ENCODE assay signal across 1 cellular context in the genomic region with DNA sequence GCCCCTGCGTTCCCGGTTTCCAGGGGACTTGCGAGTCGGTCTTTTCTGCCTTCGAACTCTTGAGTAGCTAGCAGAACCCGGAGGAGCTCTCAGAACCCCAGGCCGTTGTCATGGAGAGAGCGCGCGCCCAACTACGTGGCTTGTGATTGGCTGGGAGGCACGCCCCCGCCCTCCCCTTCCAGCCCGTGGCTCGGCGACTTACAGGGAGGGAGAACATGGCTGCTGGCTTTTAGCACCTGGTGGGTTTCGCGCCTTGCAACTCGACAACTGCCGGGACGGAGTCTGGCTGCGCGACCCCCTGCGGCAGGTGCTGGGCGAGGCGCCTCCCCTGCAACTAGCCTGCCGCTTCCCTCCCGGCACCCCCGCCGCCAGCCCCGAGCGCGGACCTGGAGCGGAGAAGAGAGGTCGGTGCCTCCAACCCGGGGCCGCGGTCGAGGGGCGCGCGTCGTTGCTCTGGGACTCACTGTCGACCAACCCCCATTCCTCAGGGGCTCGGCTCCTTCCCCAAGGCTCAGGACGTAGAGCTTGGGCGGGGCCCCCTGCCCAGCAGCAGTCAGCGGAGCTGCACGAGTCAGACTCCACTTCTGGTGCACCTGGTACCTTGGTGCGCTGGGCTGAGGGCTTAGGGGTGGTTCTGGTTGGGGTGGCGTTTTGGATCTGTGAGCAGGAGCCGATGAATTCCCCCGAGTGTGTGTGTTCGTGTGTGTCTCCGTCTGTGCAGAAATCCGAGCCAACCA.
TF ChIP-seq lines count a peak whose summit lies in the region.

No MANE protein-coding gene starts in this region.

TF ChIP-seq in HepG2, 621 proteins besides CTCF, POLR2A, EP300 and RAD21 (continued from another document and continues in another):
- TF ChIP-seq, protein P1, sequence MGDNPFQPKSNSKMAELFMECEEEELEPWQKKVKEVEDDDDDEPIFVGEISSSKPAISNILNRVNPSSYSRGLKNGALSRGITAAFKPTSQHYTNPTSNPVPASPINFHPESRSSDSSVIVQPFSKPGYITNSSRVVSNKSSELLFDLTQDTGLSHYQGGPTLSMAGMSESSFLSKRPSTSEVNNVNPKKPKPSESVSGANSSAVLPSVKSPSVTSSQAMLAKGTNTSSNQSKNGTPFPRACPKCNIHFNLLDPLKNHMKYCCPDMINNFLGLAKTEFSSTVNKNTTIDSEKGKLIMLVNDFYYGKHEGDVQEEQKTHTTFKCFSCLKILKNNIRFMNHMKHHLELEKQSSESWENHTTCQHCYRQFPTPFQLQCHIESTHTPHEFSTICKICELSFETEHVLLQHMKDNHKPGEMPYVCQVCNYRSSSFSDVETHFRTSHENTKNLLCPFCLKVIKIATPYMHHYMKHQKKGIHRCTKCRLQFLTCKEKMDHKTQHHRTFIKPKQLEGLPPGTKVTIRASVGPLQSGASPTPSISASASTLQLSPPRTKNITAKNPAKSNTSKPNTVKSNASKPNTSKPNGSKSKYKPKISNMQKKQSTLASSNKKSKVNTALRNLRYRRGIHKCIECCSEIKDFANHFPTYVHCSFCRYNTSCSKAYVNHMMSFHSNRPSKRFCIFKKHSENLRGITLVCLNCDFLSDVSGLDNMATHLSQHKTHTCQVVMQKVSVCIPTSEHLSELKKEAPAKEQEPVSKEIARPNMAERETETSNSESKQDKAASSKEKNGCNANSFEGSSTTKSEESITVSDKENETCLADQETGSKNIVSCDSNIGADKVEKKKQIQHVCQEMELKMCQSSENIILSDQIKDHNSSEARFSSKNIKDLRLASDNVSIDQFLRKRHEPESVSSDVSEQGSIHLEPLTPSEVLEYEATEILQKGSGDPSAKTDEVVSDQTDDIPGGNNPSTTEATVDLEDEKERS (CRISPR knock-in tag; IDR thresholded peaks at IDR 0.05), result peak; percentile 94; the same call in 1 of the 2 replicates
- TF ChIP-seq, protein P2, sequence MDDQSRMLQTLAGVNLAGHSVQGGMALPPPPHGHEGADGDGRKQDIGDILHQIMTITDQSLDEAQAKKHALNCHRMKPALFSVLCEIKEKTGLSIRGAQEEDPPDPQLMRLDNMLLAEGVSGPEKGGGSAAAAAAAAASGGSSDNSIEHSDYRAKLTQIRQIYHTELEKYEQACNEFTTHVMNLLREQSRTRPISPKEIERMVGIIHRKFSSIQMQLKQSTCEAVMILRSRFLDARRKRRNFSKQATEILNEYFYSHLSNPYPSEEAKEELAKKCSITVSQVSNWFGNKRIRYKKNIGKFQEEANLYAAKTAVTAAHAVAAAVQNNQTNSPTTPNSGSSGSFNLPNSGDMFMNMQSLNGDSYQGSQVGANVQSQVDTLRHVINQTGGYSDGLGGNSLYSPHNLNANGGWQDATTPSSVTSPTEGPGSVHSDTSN (CRISPR knock-in tag; IDR thresholded peaks at IDR 0.05; ENCODE audit: borderline replicate concordance), result peak; percentile 85; the same call in 1 of the 2 replicates
- TF ChIP-seq ELF4 (CRISPR knock-in tag; IDR thresholded peaks at IDR 0.05; ENCODE audit: borderline replicate concordance) (no peak; the same call in 1 of the 2 replicates), MED8 (CRISPR knock-in tag; IDR thresholded peaks at IDR 0.05; ENCODE audit: insufficient replicate concordance) (no peak), ZNF660 (CRISPR knock-in tag; IDR thresholded peaks at IDR 0.05; ENCODE audit: borderline replicate concordance, low read depth) (no peak), ZZZ3 (CRISPR knock-in tag; IDR thresholded peaks at IDR 0.05; ENCODE audit: borderline replicate concordance) (no peak; the same call in 1 of the 2 replicates), DNMT1 (CRISPR knock-in tag; IDR thresholded peaks at IDR 0.05) (peak; percentile 96; the same call in 1 of the 2 replicates), SMARCE1 (IDR thresholded peaks at IDR 0.05; ENCODE audit: borderline replicate concordance) (no peak), HCFC1 (IDR thresholded peaks at IDR 0.05; ENCODE audit: low read depth, low read length) (peak; percentile 42), SOX13 (IDR thresholded peaks at IDR 0.05) (no peak), SOX13 (CRISPR knock-in tag; conservative IDR thresholded peaks at IDR 0.05 in 1 of 2, IDR thresholded peaks at IDR 0.05 in 1 of 2) (peak in 1 of 2 experiments; percentile 22; a peak in 1 of 4 replicates), AGO2 (optimal IDR thresholded peaks at IDR 0.05; ENCODE audit: low read depth, low read length) (peak; percentile 61), CBFB (CRISPR knock-in tag; IDR thresholded peaks at IDR 0.05) (peak; percentile 71), KAT2B (IDR thresholded peaks at IDR 0.05; ENCODE audit: borderline replicate concordance, low read depth, low read length) (no peak), TBX3 (IDR thresholded peaks at IDR 0.05; ENCODE audit: borderline replicate concordance) (no peak), ZNF792 (CRISPR knock-in tag; IDR thresholded peaks at IDR 0.05) (peak; percentile 97), HMG20B (CRISPR knock-in tag; conservative IDR thresholded peaks at IDR 0.05) (no peak)
- TF ChIP-seq, protein P3, sequence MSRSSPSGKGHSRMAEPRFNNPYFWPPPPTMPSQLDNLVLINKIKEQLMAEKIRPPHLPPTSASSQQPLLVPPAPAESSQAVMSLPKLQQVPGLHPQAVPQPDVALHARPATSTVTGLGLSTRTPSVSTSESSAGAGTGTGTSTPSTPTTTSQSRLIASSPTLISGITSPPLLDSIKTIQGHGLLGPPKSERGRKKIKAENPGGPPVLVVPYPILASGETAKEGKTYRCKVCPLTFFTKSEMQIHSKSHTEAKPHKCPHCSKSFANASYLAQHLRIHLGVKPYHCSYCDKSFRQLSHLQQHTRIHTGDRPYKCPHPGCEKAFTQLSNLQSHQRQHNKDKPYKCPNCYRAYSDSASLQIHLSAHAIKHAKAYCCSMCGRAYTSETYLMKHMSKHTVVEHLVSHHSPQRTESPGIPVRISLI (CRISPR knock-in tag; IDR thresholded peaks at IDR 0.05; ENCODE audit: borderline replicate concordance), result no peak; the same call in 1 of the 2 replicates
- TF ChIP-seq, protein P4, sequence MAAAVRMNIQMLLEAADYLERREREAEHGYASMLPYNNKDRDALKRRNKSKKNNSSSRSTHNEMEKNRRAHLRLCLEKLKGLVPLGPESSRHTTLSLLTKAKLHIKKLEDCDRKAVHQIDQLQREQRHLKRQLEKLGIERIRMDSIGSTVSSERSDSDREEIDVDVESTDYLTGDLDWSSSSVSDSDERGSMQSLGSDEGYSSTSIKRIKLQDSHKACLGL (CRISPR knock-in tag; IDR thresholded peaks at IDR 0.05), result peak; percentile 95; the same call in 1 of the 2 replicates
- TF ChIP-seq, protein P5, sequence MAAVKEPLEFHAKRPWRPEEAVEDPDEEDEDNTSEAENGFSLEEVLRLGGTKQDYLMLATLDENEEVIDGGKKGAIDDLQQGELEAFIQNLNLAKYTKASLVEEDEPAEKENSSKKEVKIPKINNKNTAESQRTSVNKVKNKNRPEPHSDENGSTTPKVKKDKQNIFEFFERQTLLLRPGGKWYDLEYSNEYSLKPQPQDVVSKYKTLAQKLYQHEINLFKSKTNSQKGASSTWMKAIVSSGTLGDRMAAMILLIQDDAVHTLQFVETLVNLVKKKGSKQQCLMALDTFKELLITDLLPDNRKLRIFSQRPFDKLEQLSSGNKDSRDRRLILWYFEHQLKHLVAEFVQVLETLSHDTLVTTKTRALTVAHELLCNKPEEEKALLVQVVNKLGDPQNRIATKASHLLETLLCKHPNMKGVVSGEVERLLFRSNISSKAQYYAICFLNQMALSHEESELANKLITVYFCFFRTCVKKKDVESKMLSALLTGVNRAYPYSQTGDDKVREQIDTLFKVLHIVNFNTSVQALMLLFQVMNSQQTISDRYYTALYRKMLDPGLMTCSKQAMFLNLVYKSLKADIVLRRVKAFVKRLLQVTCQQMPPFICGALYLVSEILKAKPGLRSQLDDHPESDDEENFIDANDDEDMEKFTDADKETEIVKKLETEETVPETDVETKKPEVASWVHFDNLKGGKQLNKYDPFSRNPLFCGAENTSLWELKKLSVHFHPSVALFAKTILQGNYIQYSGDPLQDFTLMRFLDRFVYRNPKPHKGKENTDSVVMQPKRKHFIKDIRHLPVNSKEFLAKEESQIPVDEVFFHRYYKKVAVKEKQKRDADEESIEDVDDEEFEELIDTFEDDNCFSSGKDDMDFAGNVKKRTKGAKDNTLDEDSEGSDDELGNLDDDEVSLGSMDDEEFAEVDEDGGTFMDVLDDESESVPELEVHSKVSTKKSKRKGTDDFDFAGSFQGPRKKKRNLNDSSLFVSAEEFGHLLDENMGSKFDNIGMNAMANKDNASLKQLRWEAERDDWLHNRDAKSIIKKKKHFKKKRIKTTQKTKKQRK (IDR thresholded peaks at IDR 0.05; ENCODE audit: low read length), result no peak
- TF ChIP-seq, protein P6, sequence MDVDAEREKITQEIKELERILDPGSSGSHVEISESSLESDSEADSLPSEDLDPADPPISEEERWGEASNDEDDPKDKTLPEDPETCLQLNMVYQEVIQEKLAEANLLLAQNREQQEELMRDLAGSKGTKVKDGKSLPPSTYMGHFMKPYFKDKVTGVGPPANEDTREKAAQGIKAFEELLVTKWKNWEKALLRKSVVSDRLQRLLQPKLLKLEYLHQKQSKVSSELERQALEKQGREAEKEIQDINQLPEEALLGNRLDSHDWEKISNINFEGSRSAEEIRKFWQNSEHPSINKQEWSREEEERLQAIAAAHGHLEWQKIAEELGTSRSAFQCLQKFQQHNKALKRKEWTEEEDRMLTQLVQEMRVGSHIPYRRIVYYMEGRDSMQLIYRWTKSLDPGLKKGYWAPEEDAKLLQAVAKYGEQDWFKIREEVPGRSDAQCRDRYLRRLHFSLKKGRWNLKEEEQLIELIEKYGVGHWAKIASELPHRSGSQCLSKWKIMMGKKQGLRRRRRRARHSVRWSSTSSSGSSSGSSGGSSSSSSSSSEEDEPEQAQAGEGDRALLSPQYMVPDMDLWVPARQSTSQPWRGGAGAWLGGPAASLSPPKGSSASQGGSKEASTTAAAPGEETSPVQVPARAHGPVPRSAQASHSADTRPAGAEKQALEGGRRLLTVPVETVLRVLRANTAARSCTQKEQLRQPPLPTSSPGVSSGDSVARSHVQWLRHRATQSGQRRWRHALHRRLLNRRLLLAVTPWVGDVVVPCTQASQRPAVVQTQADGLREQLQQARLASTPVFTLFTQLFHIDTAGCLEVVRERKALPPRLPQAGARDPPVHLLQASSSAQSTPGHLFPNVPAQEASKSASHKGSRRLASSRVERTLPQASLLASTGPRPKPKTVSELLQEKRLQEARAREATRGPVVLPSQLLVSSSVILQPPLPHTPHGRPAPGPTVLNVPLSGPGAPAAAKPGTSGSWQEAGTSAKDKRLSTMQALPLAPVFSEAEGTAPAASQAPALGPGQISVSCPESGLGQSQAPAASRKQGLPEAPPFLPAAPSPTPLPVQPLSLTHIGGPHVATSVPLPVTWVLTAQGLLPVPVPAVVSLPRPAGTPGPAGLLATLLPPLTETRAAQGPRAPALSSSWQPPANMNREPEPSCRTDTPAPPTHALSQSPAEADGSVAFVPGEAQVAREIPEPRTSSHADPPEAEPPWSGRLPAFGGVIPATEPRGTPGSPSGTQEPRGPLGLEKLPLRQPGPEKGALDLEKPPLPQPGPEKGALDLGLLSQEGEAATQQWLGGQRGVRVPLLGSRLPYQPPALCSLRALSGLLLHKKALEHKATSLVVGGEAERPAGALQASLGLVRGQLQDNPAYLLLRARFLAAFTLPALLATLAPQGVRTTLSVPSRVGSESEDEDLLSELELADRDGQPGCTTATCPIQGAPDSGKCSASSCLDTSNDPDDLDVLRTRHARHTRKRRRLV (CRISPR knock-in tag; IDR thresholded peaks at IDR 0.05), result no peak
- TF ChIP-seq, protein P7, sequence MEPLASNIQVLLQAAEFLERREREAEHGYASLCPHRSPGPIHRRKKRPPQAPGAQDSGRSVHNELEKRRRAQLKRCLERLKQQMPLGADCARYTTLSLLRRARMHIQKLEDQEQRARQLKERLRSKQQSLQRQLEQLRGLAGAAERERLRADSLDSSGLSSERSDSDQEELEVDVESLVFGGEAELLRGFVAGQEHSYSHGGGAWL (CRISPR knock-in tag; IDR thresholded peaks at IDR 0.05), result peak; percentile 98
- TF ChIP-seq, protein P8, sequence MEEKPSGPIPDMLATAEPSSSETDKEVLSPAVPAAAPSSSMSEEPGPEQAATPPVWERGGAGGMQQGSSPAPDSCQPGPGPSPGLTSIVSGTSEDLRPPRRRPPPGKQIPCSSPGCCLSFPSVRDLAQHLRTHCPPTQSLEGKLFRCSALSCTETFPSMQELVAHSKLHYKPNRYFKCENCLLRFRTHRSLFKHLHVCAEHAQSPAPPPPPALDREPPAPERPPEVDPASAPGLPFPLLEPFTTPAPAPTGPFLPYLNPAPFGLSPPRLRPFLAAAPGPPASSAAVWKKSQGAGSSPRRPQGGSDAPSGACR (CRISPR knock-in tag; IDR thresholded peaks at IDR 0.05), result no peak
- TF ChIP-seq, protein P9, sequence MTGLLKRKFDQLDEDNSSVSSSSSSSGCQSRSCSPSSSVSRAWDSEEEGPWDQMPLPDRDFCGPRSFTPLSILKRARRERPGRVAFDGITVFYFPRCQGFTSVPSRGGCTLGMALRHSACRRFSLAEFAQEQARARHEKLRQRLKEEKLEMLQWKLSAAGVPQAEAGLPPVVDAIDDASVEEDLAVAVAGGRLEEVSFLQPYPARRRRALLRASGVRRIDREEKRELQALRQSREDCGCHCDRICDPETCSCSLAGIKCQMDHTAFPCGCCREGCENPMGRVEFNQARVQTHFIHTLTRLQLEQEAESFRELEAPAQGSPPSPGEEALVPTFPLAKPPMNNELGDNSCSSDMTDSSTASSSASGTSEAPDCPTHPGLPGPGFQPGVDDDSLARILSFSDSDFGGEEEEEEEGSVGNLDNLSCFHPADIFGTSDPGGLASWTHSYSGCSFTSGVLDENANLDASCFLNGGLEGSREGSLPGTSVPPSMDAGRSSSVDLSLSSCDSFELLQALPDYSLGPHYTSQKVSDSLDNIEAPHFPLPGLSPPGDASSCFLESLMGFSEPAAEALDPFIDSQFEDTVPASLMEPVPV (CRISPR knock-in tag; IDR thresholded peaks at IDR 0.05), result peak; percentile 94
- TF ChIP-seq, protein P10, sequence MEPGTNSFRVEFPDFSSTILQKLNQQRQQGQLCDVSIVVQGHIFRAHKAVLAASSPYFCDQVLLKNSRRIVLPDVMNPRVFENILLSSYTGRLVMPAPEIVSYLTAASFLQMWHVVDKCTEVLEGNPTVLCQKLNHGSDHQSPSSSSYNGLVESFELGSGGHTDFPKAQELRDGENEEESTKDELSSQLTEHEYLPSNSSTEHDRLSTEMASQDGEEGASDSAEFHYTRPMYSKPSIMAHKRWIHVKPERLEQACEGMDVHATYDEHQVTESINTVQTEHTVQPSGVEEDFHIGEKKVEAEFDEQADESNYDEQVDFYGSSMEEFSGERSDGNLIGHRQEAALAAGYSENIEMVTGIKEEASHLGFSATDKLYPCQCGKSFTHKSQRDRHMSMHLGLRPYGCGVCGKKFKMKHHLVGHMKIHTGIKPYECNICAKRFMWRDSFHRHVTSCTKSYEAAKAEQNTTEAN (CRISPR knock-in tag; conservative IDR thresholded peaks at IDR 0.05), result peak; percentile 92
- TF ChIP-seq, protein P11, sequence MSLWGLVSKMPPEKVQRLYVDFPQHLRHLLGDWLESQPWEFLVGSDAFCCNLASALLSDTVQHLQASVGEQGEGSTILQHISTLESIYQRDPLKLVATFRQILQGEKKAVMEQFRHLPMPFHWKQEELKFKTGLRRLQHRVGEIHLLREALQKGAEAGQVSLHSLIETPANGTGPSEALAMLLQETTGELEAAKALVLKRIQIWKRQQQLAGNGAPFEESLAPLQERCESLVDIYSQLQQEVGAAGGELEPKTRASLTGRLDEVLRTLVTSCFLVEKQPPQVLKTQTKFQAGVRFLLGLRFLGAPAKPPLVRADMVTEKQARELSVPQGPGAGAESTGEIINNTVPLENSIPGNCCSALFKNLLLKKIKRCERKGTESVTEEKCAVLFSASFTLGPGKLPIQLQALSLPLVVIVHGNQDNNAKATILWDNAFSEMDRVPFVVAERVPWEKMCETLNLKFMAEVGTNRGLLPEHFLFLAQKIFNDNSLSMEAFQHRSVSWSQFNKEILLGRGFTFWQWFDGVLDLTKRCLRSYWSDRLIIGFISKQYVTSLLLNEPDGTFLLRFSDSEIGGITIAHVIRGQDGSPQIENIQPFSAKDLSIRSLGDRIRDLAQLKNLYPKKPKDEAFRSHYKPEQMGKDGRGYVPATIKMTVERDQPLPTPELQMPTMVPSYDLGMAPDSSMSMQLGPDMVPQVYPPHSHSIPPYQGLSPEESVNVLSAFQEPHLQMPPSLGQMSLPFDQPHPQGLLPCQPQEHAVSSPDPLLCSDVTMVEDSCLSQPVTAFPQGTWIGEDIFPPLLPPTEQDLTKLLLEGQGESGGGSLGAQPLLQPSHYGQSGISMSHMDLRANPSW (CRISPR knock-in tag; IDR thresholded peaks at IDR 0.05; ENCODE audit: borderline replicate concordance), result no peak
